Comparison of ENCODE assay signal across 17 cellular contexts in genomic region chr19:29086182-29086581, GRCh38.
"Had no signal": no experiment of that assay in that cellular context is flagged by ENCODE, and none has a peak within 500 bp of the region (broad histone marks: within the 10 kb centered on the region; RNA-seq: fewer than 3 reads in every experiment).

No MANE protein-coding gene starts in this region.

- H3K27ac ChIP-seq: foreskin keratinocyte, lower lobe of right lung, ovary, tibial nerve had no signal

- H3K27ac Mint-ChIP-seq: activated T-helper 17 cell treated with anti-CD3 and anti-CD28 coated beads, Interleukin-2, amount 50 U/mL, for 72 hours; dendritic cell treated with granulocyte-macrophage colony-stimulating factor and Interleukin-4, amounts not matched to agents 40 ng/mL and 50 ng/mL, for 4 days had no signal

- H3K9me3 ChIP-seq: lower lobe of right lung, ovary had no signal

- H3K4me1 Mint-ChIP-seq: activated T-helper 17 cell treated with anti-CD3 and anti-CD28 coated beads, Interleukin-2, amount 50 U/mL, for 72 hours had no signal

- H3K4me1 ChIP-seq: foreskin keratinocyte, lower lobe of right lung, tibial nerve had no signal

- H3K27me3 Mint-ChIP-seq: dendritic cell treated with granulocyte-macrophage colony-stimulating factor and Interleukin-4, amounts not matched to agents 40 ng/mL and 50 ng/mL, for 4 days had no signal

- H3K4me3 ChIP-seq: lower lobe of right lung, ovary, tibial nerve had no signal

- ATAC-seq: activated T-helper 17 cell treated with anti-CD3 and anti-CD28 coated beads, Interleukin-2, amount 50 U/mL, for 72 hours; foreskin keratinocyte had no signal

- H3K9me3 Mint-ChIP-seq: activated T-helper 17 cell treated with anti-CD3 and anti-CD28 coated beads, Interleukin-2, amount 50 U/mL, for 72 hours; dendritic cell treated with granulocyte-macrophage colony-stimulating factor and Interleukin-4, amounts not matched to agents 40 ng/mL and 50 ng/mL, for 4 days; neural crest cell had no signal

- H3K27me3 ChIP-seq: foreskin keratinocyte, ovary, tibial nerve had no signal

- H3K36me3 ChIP-seq: lower lobe of right lung, ovary, tibial nerve had no signal

- H3K4me3 Mint-ChIP-seq: activated T-helper 17 cell treated with anti-CD3 and anti-CD28 coated beads, Interleukin-2, amount 50 U/mL, for 72 hours; dendritic cell treated with granulocyte-macrophage colony-stimulating factor and Interleukin-4, amounts not matched to agents 40 ng/mL and 50 ng/mL, for 4 days; neural crest cell had no signal

- DNase-seq: activated CD4-positive, alpha-beta T cell treated with anti-CD3 and anti-CD28 coated beads, Interleukin-2, amount 50 U/mL, for 1 hour; activated CD8-positive, alpha-beta memory T cell treated with anti-CD3 and anti-CD28 coated beads for 24 hours; activated naive CD4-positive, alpha-beta T cell treated with Interleukin-2 at 50 U/mL for 16 hours; activated T-cell treated with anti-CD3 and anti-CD28 coated beads for 4 hours; anterior cingulate cortex; effector memory CD4-positive, alpha-beta T cell; foreskin keratinocyte; lower lobe of right lung; midbrain; ovary; retina; stimulated activated CD4-positive, alpha-beta T cell treated with anti-CD3 and anti-CD28 coated beads, Interleukin-4, amount 100 ng/mL, for 1 hour; stimulated activated naive CD4-positive, alpha-beta T cell had no signal
